ENCODE assay signal across 15 cellular contexts in the genomic region with DNA sequence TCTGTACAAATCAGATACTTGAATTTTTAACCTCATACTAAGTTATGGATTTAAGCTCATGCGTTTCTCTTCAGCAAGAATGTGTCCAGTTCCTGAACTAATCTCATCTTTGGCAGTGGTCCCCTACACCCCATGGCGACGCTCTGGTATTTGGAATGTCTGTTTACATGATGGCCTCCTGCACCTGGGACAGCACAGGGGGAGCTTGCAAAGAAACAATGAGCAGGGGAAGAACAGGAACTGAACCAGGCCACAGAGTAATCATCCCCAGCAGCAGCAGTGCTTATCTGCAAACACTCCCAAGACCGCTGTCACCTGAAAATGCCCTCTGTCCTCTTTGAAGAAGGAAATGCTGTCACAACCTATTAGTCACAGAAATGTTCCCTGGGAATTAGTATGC.
DNase-seq lines count a peak whose midpoint lies in the region; ATAC-seq and TF ChIP-seq lines count a peak whose summit lies in the region.
"Had no signal": no experiment of that assay in that cellular context is flagged by ENCODE, and none has a peak within 500 bp of the region (broad histone marks: within the 10 kb centered on the region; RNA-seq: fewer than 3 reads in every experiment).

No MANE protein-coding gene starts in this region.

- H3K4me3 ChIP-seq in astrocyte of the cerebellum (ENCODE audit: low read depth, low read length) = no peak overlapping the region
- H3K4me3 ChIP-seq: ascending aorta, HAP-1, prostate gland, suprapubic skin had no signal

- H3K9me3 Mint-ChIP-seq in activated CD8-positive, alpha-beta T cell treated with anti-CD3 and anti-CD28 coated beads for 36 hours = no peaks in the 10 kb centered on the region

- no peak overlapping the region for H3K27ac Mint-ChIP-seq in activated CD8-positive, alpha-beta T cell treated with anti-CD3 and anti-CD28 coated beads for 36 hours

- ATAC-seq in activated CD8-positive, alpha-beta T cell treated with anti-CD3 and anti-CD28 coated beads for 36 hours = no peak

- in situ Hi-C loops in astrocyte of the cerebellum (cut with HindIII; ENCODE audit: low sequenced_read_pairs) = no loop called here

- H3K4me3 Mint-ChIP-seq in activated CD8-positive, alpha-beta T cell treated with anti-CD3 and anti-CD28 coated beads for 36 hours = no peak overlapping the region

- DNase-seq in DMS53 (lab: John Stamatoyannopoulos, UW) (peak; percentile 55), NCI-H2081 treated with DMSO at 0.1 percent for 48 hours (lab: John Stamatoyannopoulos, UW) (peak; percentile 71), astrocyte of the cerebellum (ENCODE audit: low read depth) (peak; percentile 11), left kidney (ENCODE audit: low read depth, low spot score) (peak; percentile 24), inferior parietal cortex (ENCODE audit: extremely low spot score) (no peak), NCI-H82 treated with DMSO at 0.1 percent for 48 hours (lab: John Stamatoyannopoulos, UW; ENCODE audit: unreplicated experiment) (no peak)
- DNase-seq in stimulated activated CD4-positive, alpha-beta T cell treated with anti-CD3 and anti-CD28 coated beads, Interleukin-12 subunit alpha, Interleukin-12 subunit beta, amount 100 ng/mL, for 4 hours = no peak
- no peak for DNase-seq in activated CD8-positive, alpha-beta T cell treated with anti-CD3 and anti-CD28 coated beads for 36 hours
- DNase-seq: activated CD8-positive, alpha-beta memory T cell treated with anti-CD3 and anti-CD28 coated beads for 24 hours; activated gamma-delta T cell; NCI-H2029 had no signal

- intact Hi-C loops in activated CD8-positive, alpha-beta T cell treated with anti-CD3 and anti-CD28 coated beads for 36 hours (cut with micrococcal nuclease) = no loop called here

- CTCF ChIA-PET in activated CD8-positive, alpha-beta T cell treated with anti-CD3 and anti-CD28 coated beads for 36 hours (lab: Charles Lee) = no interaction called here

- no peaks in the 10 kb centered on the region for H3K4me1 Mint-ChIP-seq in activated CD8-positive, alpha-beta T cell treated with anti-CD3 and anti-CD28 coated beads for 36 hours (ENCODE audit: low read depth)

- no peaks in the 10 kb centered on the region for H3K27me3 Mint-ChIP-seq in activated CD8-positive, alpha-beta T cell treated with anti-CD3 and anti-CD28 coated beads for 36 hours

- no peak for TF ChIP-seq CTCF in astrocyte of the cerebellum (IDR thresholded peaks at IDR 0.05; ENCODE audit: low read depth, low read length, missing control alignments)
- TF ChIP-seq CTCF in activated CD8-positive, alpha-beta T cell treated with anti-CD3 and anti-CD28 coated beads for 36 hours (IDR thresholded peaks at IDR 0.05) = no peak

- no peaks in the 10 kb centered on the region for H3K36me3 Mint-ChIP-seq in activated CD8-positive, alpha-beta T cell treated with anti-CD3 and anti-CD28 coated beads for 36 hours (ENCODE audit: low read depth)

- POLR2A ChIA-PET in activated CD8-positive, alpha-beta T cell treated with anti-CD3 and anti-CD28 coated beads for 36 hours (lab: Charles Lee) = no interaction called here

Comparison
In these comparisons a context has a peak if more than half of its experiments do, and no peak if none do; other contexts are left out.
1. DNase-seq: peak in DMS53 (single experiment), NCI-H2081 treated with DMSO at 0.1 percent for 48 hours (single experiment), astrocyte of the cerebellum (single experiment) and left kidney (single experiment); none in stimulated activated CD4-positive, alpha-beta T cell treated with anti-CD3 and anti-CD28 coated beads, Interleukin-12 subunit alpha, Interleukin-12 subunit beta, amount 100 ng/mL, for 4 hours (single experiment), inferior parietal cortex (single experiment), NCI-H82 treated with DMSO at 0.1 percent for 48 hours (single experiment) and activated CD8-positive, alpha-beta T cell treated with anti-CD3 and anti-CD28 coated beads for 36 hours (single experiment).